ENCODE assay signal across 20 cellular contexts in genomic region chr22:30932661-30933060, GRCh38.
"Had no signal": no experiment of that assay in that cellular context is flagged by ENCODE, and none has a peak within 500 bp of the region (broad histone marks: within the 10 kb centered on the region; RNA-seq: fewer than 3 reads in every experiment).

No MANE protein-coding gene starts in this region.

- H3K4me3 ChIP-seq: body of pancreas, cardiac muscle cell, esophagus squamous epithelium, gastrocnemius medialis, transverse colon had no signal

- H3K27ac ChIP-seq: body of pancreas, cardiac muscle cell, esophagus squamous epithelium, gastrocnemius medialis, transverse colon, WERI-Rb-1 had no signal

- DNase-seq: activated CD4-positive, CD25-positive, alpha-beta regulatory T cell treated with anti-CD3 and anti-CD28 coated beads, Interleukin-2, amount 50 U/mL, for 72 hours; activated CD8-positive, alpha-beta memory T cell treated with anti-CD3 and anti-CD28 coated beads, Interleukin-2, amount 10 ng/mL, durations not matched to agents 7 days and 5 days; anterior cingulate cortex; body of pancreas; effector memory CD8-positive, alpha-beta T cell; esophagus squamous epithelium; gastrocnemius medialis; hippocampal formation; left ventricle myocardium superior; midbrain; SK-N-SH; small intestine; stimulated activated CD4-positive, alpha-beta T cell treated with anti-CD3 and anti-CD28 coated beads, Interleukin-2, amount 100 ng/mL, for 24 hours; stimulated activated naive B cell treated with anti-CD40 and anti-IgM and Interleukin-4, amounts not matched to agents 10 μg/mL and 1 μg/mL and 100 μg/mL, for 72 hours; transverse colon; WERI-Rb-1 had no signal

- H3K27me3 Mint-ChIP-seq: activated CD8-positive, alpha-beta memory T cell treated with anti-CD3 and anti-CD28 coated beads, Interleukin-2, amount 10 ng/mL, durations not matched to agents 7 days and 5 days; dendritic cell treated with granulocyte-macrophage colony-stimulating factor and Interleukin-4, amounts not matched to agents 40 ng/mL and 50 ng/mL, for 4 days; effector memory CD8-positive, alpha-beta T cell; stimulated activated naive B cell treated with anti-CD40 and anti-IgM and Interleukin-4, amounts not matched to agents 10 μg/mL and 1 μg/mL and 100 μg/mL, for 72 hours had no signal

- H3K9me3 Mint-ChIP-seq: dendritic cell treated with granulocyte-macrophage colony-stimulating factor and Interleukin-4, amounts not matched to agents 40 ng/mL and 50 ng/mL, for 4 days; effector memory CD8-positive, alpha-beta T cell; stimulated activated naive B cell treated with anti-CD40 and anti-IgM and Interleukin-4, amounts not matched to agents 10 μg/mL and 1 μg/mL and 100 μg/mL, for 72 hours; T-helper 2 cell treated with Interferon-gamma antibody and Interleukin-4, amounts not matched to agents 5 μg/mL and 100 μg/mL, for 36 hours had no signal

- ATAC-seq: activated CD8-positive, alpha-beta memory T cell treated with anti-CD3 and anti-CD28 coated beads, Interleukin-2, amount 10 ng/mL, durations not matched to agents 7 days and 5 days; body of pancreas; effector memory CD8-positive, alpha-beta T cell; gastrocnemius medialis; left ventricle myocardium superior; sciatic nerve; stimulated activated naive B cell treated with anti-CD40 and anti-IgM and Interleukin-4, amounts not matched to agents 10 μg/mL and 1 μg/mL and 100 μg/mL, for 72 hours had no signal

- H3K27ac Mint-ChIP-seq: activated CD8-positive, alpha-beta memory T cell treated with anti-CD3 and anti-CD28 coated beads, Interleukin-2, amount 10 ng/mL, durations not matched to agents 7 days and 5 days; dendritic cell treated with granulocyte-macrophage colony-stimulating factor and Interleukin-4, amounts not matched to agents 40 ng/mL and 50 ng/mL, for 4 days; stimulated activated naive B cell treated with anti-CD40 and anti-IgM and Interleukin-4, amounts not matched to agents 10 μg/mL and 1 μg/mL and 100 μg/mL, for 72 hours; T-helper 2 cell treated with Interferon-gamma antibody and Interleukin-4, amounts not matched to agents 5 μg/mL and 100 μg/mL, for 36 hours had no signal

- H3K4me1 ChIP-seq: body of pancreas, gastrocnemius medialis, transverse colon had no signal

- H3K27me3 ChIP-seq: body of pancreas, cardiac muscle cell, esophagus squamous epithelium, gastrocnemius medialis, transverse colon had no signal

- H3K9me3 ChIP-seq: body of pancreas, esophagus squamous epithelium, gastrocnemius medialis, SK-N-SH, transverse colon had no signal

- H3K4me3 Mint-ChIP-seq: activated CD8-positive, alpha-beta memory T cell treated with anti-CD3 and anti-CD28 coated beads, Interleukin-2, amount 10 ng/mL, durations not matched to agents 7 days and 5 days; dendritic cell treated with granulocyte-macrophage colony-stimulating factor and Interleukin-4, amounts not matched to agents 40 ng/mL and 50 ng/mL, for 4 days; effector memory CD8-positive, alpha-beta T cell; stimulated activated naive B cell treated with anti-CD40 and anti-IgM and Interleukin-4, amounts not matched to agents 10 μg/mL and 1 μg/mL and 100 μg/mL, for 72 hours; T-helper 2 cell treated with Interferon-gamma antibody and Interleukin-4, amounts not matched to agents 5 μg/mL and 100 μg/mL, for 36 hours had no signal

- H3K4me1 Mint-ChIP-seq: activated CD8-positive, alpha-beta memory T cell treated with anti-CD3 and anti-CD28 coated beads, Interleukin-2, amount 10 ng/mL, durations not matched to agents 7 days and 5 days; stimulated activated naive B cell treated with anti-CD40 and anti-IgM and Interleukin-4, amounts not matched to agents 10 μg/mL and 1 μg/mL and 100 μg/mL, for 72 hours had no signal
